In genomic region chr14:38848243-38848642, GRCh38 we compare ENCODE assay signal across 27 cellular contexts.
"Had no signal": no experiment of that assay in that cellular context is flagged by ENCODE, and none has a peak within 500 bp of the region (broad histone marks: within the 10 kb centered on the region; RNA-seq: fewer than 3 reads in every experiment).

No MANE protein-coding gene starts in this region.

- ATAC-seq: activated CD8-positive, alpha-beta T cell treated with anti-CD3 and anti-CD28 coated beads, Interleukin-2, amount 10 ng/mL, durations not matched to agents 7 days and 5 days; T-helper 17 cell; WTC11 had no signal

- H3K27ac ChIP-seq: KMS-11, Peyer's patch, RWPE1 had no signal

- H3K27me3 ChIP-seq: MG63, Peyer's patch had no signal

- H3K4me3 ChIP-seq: MG63, Peyer's patch had no signal

- H3K4me1 ChIP-seq: Peyer's patch had no signal

- H3K4me2 ChIP-seq: KMS-11 had no signal

- H3K36me3 ChIP-seq: MG63, Peyer's patch had no signal

- H3K9me3 ChIP-seq: MG63, Peyer's patch had no signal

- H3K27ac Mint-ChIP-seq: activated CD8-positive, alpha-beta T cell treated with anti-CD3 and anti-CD28 coated beads, Interleukin-2, amount 10 ng/mL, durations not matched to agents 7 days and 5 days; activated naive CD8-positive, alpha-beta T cell; activated T-helper 1 cell treated with anti-CD3 and anti-CD28 coated beads, Interleukin-12 subunit alpha, Interleukin-12 subunit beta, Interleukin-2, Interleukin-4 antibody, amounts not matched to agents 30 ng/mL and 10 ng/mL and 1 ng/mL, durations not matched to agents 14 hours and 24 hours and 36 hours; T-helper 17 cell; WTC11 had no signal

- H3K9ac ChIP-seq: KMS-11 had no signal

- H3K36me3 Mint-ChIP-seq: activated naive CD8-positive, alpha-beta T cell; WTC11 had no signal

- DNase-seq: activated CD4-positive, alpha-beta T cell treated with anti-CD3 and anti-CD28 coated beads for 48 hours; activated CD4-positive, alpha-beta T cell treated with anti-CD3 and anti-CD28 coated beads, Interleukin-2, amount 50 U/mL, for 4 hours; activated CD4-positive, CD25-positive, alpha-beta regulatory T cell treated with anti-CD3 and anti-CD28 coated beads, Interleukin-2, amount 50 U/mL, for 72 hours; activated CD8-positive, alpha-beta memory T cell treated with anti-CD3 and anti-CD28 coated beads, Interleukin-2, amount 50 U/mL, for 48 hours; activated CD8-positive, alpha-beta T cell treated with anti-CD3 and anti-CD28 coated beads, Interleukin-2, amount 10 ng/mL, durations not matched to agents 7 days and 5 days; activated effector memory CD4-positive, alpha-beta T cell treated with Interleukin-2 at 50 U/mL for 16 hours; activated naive CD4-positive, alpha-beta T cell treated with Interleukin-2 at 50 U/mL for 16 hours; activated T-cell treated with anti-CD3 and anti-CD28 coated beads, Interleukin-2, amount 50 U/mL, for 1 hour; anterior cingulate cortex; MG63; NCI-H1105; NCI-H1436; NCI-H187; NCI-H2081; NCI-H510A treated with DMSO at 0.1 percent for 48 hours; NCI-H69; NK-92 treated with Interleukin-12 subunit alpha and Interleukin-12 subunit beta, amount 100 ng/mL, for 24 hours; OCI-M1; Peyer's patch; Right ventricle myocardium superior; T-helper 17 cell; T-helper 9 cell had no signal

- H3K9me3 Mint-ChIP-seq: activated T-helper 1 cell treated with anti-CD3 and anti-CD28 coated beads, Interleukin-12 subunit alpha, Interleukin-12 subunit beta, Interleukin-2, Interleukin-4 antibody, amounts not matched to agents 30 ng/mL and 10 ng/mL and 1 ng/mL, durations not matched to agents 14 hours and 24 hours and 36 hours; WTC11 had no signal
